Comparison of ENCODE assay signal across 8 cellular contexts in genomic region chr15:38563723-38564519, GRCh38.
DNase-seq lines count a peak whose midpoint lies in the region; ATAC-seq lines count a peak whose summit lies in the region.

No MANE protein-coding gene starts in this region.

- H3K4me3 Mint-ChIP-seq in memory B cell = peak overlapping the region; percentile 90

- peaks cover 28% of the 10 kb centered on the region for H3K4me1 Mint-ChIP-seq in memory B cell

- peak overlapping the region; percentile 93 for H3K27ac Mint-ChIP-seq in memory B cell

- ATAC-seq in HG02623 (IDR thresholded peaks at IDR 0.05; ENCODE audit: unreplicated experiment) (peak; percentile 54), memory B cell (ENCODE audit: low read depth) (peak; percentile 75)

- DNase-seq in DMS53 (lab: John Stamatoyannopoulos, UW) (peak; percentile 68), DMS53 treated with DMSO at 0.1 percent for 48 hours (lab: John Stamatoyannopoulos, UW; ENCODE audit: unreplicated experiment) (no peak), NCI-H146 treated with DMSO at 0.1 percent for 48 hours (lab: John Stamatoyannopoulos, UW; ENCODE audit: unreplicated experiment) (peak; percentile 1), ecto neural progenitor cell (ENCODE audit: low spot score) (peak; percentile 83), memory B cell (ENCODE audit: low spot score in 2 of 2) (peak; percentile 89 to 97)
- DNase-seq in activated CD4-positive, alpha-beta T cell treated with anti-CD3 and anti-CD28 coated beads, Interleukin-2, amount 50 U/mL, for 4 hours = peak; percentile 88 to 90
- DNase-seq in stimulated activated CD8-positive, alpha-beta memory T cell treated with anti-CD3 and anti-CD28 coated beads, Interleukin-12 subunit alpha, Interleukin-12 subunit beta, amount 100 ng/mL, for 4 hours (ENCODE audit: low read depth) = peak; percentile 83

- peaks cover 6% of the 10 kb centered on the region for H3K36me3 Mint-ChIP-seq in memory B cell

- no peaks in the 10 kb centered on the region for H3K9me3 Mint-ChIP-seq in memory B cell

- H3K27me3 Mint-ChIP-seq in memory B cell = no peaks in the 10 kb centered on the region
